9 cellular contexts compared by ENCODE assay signal in genomic region chr12:48003226-48004038, GRCh38. TPM values are rescaled to one million over a fixed set of nuclear protein-coding genes. Genes with fewer than 3 reads are reported as not detected.
DNase-seq lines count a peak whose midpoint lies in the region; ATAC-seq and TF ChIP-seq lines count a peak whose summit lies in the region.
"Had no signal": no experiment of that assay in that cellular context is flagged by ENCODE, and none has a peak within 500 bp of the region (broad histone marks: within the 10 kb centered on the region; RNA-seq: fewer than 3 reads in every experiment).

No MANE protein-coding gene starts in this region.

- H2BK120ac ChIP-seq in trophoblast cell (ENCODE audit: insufficient read depth, low read length, poor library complexity): no peak overlapping the region

- H3K18ac ChIP-seq in trophoblast cell (ENCODE audit: low read length): peak overlapping the region; percentile 17

- no peak overlapping the region for H2AFZ ChIP-seq in trophoblast cell (ENCODE audit: insufficient read depth, low read length, poor library complexity)

- no peak overlapping the region for H3K23ac ChIP-seq in trophoblast cell (ENCODE audit: low read length)

- H3K4me1 ChIP-seq in trophoblast cell (ENCODE audit: control insufficient read depth in 1 of 2, insufficient read depth in 2 of 2, low read length in 2 of 2): peaks cover 19 to 39% of the 10 kb centered on the region in 2 experiments

- H4K8ac ChIP-seq in trophoblast cell (ENCODE audit: low read depth, low read length): no peak overlapping the region

- no peak overlapping the region for H3K4ac ChIP-seq in trophoblast cell (ENCODE audit: low read depth, low read length)

- POLR2A ChIA-PET in GM10248 (lab: Yijun Ruan, JAX): no interaction called here

- no peak overlapping the region for H2BK12ac ChIP-seq in trophoblast cell (ENCODE audit: low read length)

- ATAC-seq in GM21576 (IDR thresholded peaks at IDR 0.05; ENCODE audit: unreplicated experiment): no peak

- WGBS in trophoblast cell (ENCODE audit: extremely low coverage, insufficient coverage, insufficient read length): no CpG with 5 or more reads among the region's 38 CpGs

- peak overlapping the region; percentile 9 for H4K91ac ChIP-seq in trophoblast cell (ENCODE audit: low read depth, low read length)

- no peak overlapping the region for H3K9ac ChIP-seq in trophoblast cell (ENCODE audit: low read length)

- H2BK5ac ChIP-seq in trophoblast cell (ENCODE audit: low read depth, low read length, poor library complexity): no peak overlapping the region

- no peak overlapping the region for H2AK5ac ChIP-seq in trophoblast cell (ENCODE audit: low read length)

- H4K12ac ChIP-seq in trophoblast cell (ENCODE audit: low read depth, low read length): no peak overlapping the region

- no peak overlapping the region for H3K27ac ChIP-seq in coronary artery
- peak overlapping the region; percentile 32 for H3K27ac ChIP-seq in trophoblast cell (ENCODE audit: low read depth, low read length)
- H3K27ac ChIP-seq: upper lobe of right lung had no signal

- peaks cover 2 to 3% of the 10 kb centered on the region in 2 experiments for H3K36me3 ChIP-seq in trophoblast cell (ENCODE audit: control insufficient read depth in 1 of 2, insufficient read depth in 2 of 2, low read length in 2 of 2)
- H3K36me3 ChIP-seq: upper lobe of right lung had no signal

- H3K9me3 ChIP-seq in trophoblast cell (ENCODE audit: insufficient read depth, low read depth, low read length): no peaks in the 10 kb centered on the region
- H3K9me3 ChIP-seq: upper lobe of right lung had no signal

- H3K79me1 ChIP-seq in trophoblast cell (ENCODE audit: low read length): peaks cover 27% of the 10 kb centered on the region

- no peak overlapping the region for H3K14ac ChIP-seq in trophoblast cell (ENCODE audit: low read length)

- CTCF ChIA-PET in GM10248 (lab: Yijun Ruan, JAX): no interaction called here

- peaks cover 41% of the 10 kb centered on the region for H3K27me3 ChIP-seq in trophoblast cell (ENCODE audit: insufficient read depth, low read length)

- no peak for TF ChIP-seq CTCF in coronary artery (IDR thresholded peaks at IDR 0.05)
- TF ChIP-seq CTCF in GM10248 (IDR thresholded peaks at IDR 0.05; ENCODE audit: control extremely low read depth, extremely low read depth, low read depth, missing control alignments): no peak

- H3K79me2 ChIP-seq in trophoblast cell (ENCODE audit: control insufficient read depth, insufficient read depth, low read length, poor library complexity): no peaks in the 10 kb centered on the region

- DNase-seq in DMS79 treated with DMSO at 0.1 percent for 48 hours (lab: John Stamatoyannopoulos, UW): peak; percentile 13
- DNase-seq in NCI-H146 (lab: John Stamatoyannopoulos, UW): peak; percentile 69
- DNase-seq in coronary artery (ENCODE audit: low spot score): no peak
- peak in 1 of 2 donors; percentile 9 for DNase-seq in trophoblast cell
- no peak for DNase-seq in GM10248 (ENCODE audit: extremely low spot score)
- DNase-seq in AG20443 (ENCODE audit: low spot score): no peak
- DNase-seq in NOMO-1 treated with dmso at 0.1 percent for 144 hours (lab: John Stamatoyannopoulos, UW; ENCODE audit: unreplicated experiment): no peak
- DNase-seq: upper lobe of right lung had no signal

- H3K4me3 ChIP-seq in coronary artery (peak overlapping the region; percentile 65), trophoblast cell (ENCODE audit: low read depth, low read length) (peak overlapping the region; percentile 70)

- peak overlapping the region; percentile 89 for H3K4me2 ChIP-seq in trophoblast cell (ENCODE audit: low read length)

RNA-seq across cellular contexts. Expression of gene COL2A1, which starts 0.8 kb away (rescaled TPM):
- 72.0 and 81.5 TPM in 2 replicates for polyA plus RNA-seq in trophoblast cell (2013)

RNA-seq across cellular contexts. Expression of gene TMEM106C, which starts 40.0 kb away (rescaled TPM):
- polyA plus RNA-seq in trophoblast cell (2013): 56.8 and 62.0 TPM in 2 replicates

Comparison
In these comparisons a context has a peak if more than half of its experiments do, and no peak if none do; other contexts are left out.
1. DNase-seq: peak in DMS79 treated with DMSO at 0.1 percent for 48 hours (single experiment) and NCI-H146 (single experiment); none in coronary artery (single experiment), GM10248 (single experiment), AG20443 (single experiment) and NOMO-1 treated with dmso at 0.1 percent for 144 hours (single experiment).